In the genomic region with DNA sequence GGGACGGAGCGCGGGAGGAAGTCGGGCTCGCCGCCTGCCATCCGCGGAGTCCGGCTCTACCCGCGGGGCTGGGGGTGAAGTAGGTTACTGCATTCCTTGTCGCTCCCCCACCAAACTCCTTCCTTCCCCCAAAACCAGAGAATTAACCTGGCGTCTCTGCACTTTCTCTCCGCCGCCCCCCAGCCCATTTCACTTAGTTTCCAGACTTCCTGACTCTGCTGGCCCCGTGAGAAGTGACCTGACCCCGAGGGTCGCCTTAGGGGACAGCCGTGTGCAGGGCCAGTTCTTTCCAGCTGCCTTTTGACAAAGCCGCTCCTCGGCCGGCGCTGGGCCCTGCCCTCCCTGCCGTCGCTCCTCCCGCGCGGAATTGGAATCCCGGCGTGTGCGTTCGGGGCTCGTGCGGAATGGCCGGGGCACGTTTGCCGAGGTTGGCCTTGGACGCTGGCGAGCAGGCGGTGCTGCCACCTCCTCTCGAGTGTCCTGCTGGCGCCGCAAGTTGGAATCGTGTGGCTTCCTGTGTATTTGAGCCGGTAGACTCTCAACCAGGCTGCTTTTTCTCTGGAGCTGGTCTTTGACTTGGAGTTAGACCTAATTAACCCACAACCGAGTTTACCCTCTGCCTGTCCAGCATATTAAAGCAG, we compare ENCODE assay signal across 1 cellular context.
TF ChIP-seq lines count a peak whose summit lies in the region.

No MANE protein-coding gene starts in this region.

TF ChIP-seq in HepG2, 621 proteins besides CTCF, POLR2A, EP300 and RAD21 (continued from another document and continues in another):
- TF ChIP-seq FUBP1 (CRISPR knock-in tag; IDR thresholded peaks at IDR 0.05; ENCODE audit: borderline replicate concordance) (no peak), PAF1 (CRISPR knock-in tag; IDR thresholded peaks at IDR 0.05) (no peak), BHLHE40 (IDR thresholded peaks at IDR 0.05; ENCODE audit: low read length) (peak; percentile 90), ZNF510 (CRISPR knock-in tag; IDR thresholded peaks at IDR 0.05; ENCODE audit: low read depth) (0 out of 2 replicates have a peak, but pooled peaks have one; percentile 59), MXD4 (CRISPR knock-in tag; IDR thresholded peaks at IDR 0.05) (peak; percentile 94; the same call in 1 of the 2 replicates), KDM6A (CRISPR knock-in tag; IDR thresholded peaks at IDR 0.05; ENCODE audit: low read depth) (no peak), ZBTB34 (CRISPR knock-in tag; IDR thresholded peaks at IDR 0.05) (no peak; the same call in 1 of the 2 replicates), RAD51 (IDR thresholded peaks at IDR 0.05; ENCODE audit: borderline replicate concordance) (no peak), ZNF281 (CRISPR knock-in tag; IDR thresholded peaks at IDR 0.05; ENCODE audit: borderline replicate concordance) (no peak), FOXC1 (CRISPR knock-in tag; IDR thresholded peaks at IDR 0.05; ENCODE audit: borderline replicate concordance) (peak; percentile 84), SIX4 (CRISPR knock-in tag; IDR thresholded peaks at IDR 0.05) (0 out of 2 replicates have a peak, but pooled peaks have one; percentile 45), SOX6 (IDR thresholded peaks at IDR 0.05) (no peak), SOX6 (CRISPR knock-in tag; IDR thresholded peaks at IDR 0.05) (peak; percentile 81), ARHGAP35 (CRISPR knock-in tag; IDR thresholded peaks at IDR 0.05; ENCODE audit: borderline replicate concordance) (peak; percentile 88), PHB2 (IDR thresholded peaks at IDR 0.05; ENCODE audit: partially characterized antibody) (no peak), ZNF12 (CRISPR knock-in tag; IDR thresholded peaks at IDR 0.05) (no peak), BCL6 (CRISPR knock-in tag; IDR thresholded peaks at IDR 0.05) (peak; percentile 57; the same call in 1 of the 2 replicates), ONECUT2 (CRISPR knock-in tag; IDR thresholded peaks at IDR 0.05) (peak; percentile 55; the same call in 1 of the 2 replicates), ZNF598 (CRISPR knock-in tag; IDR thresholded peaks at IDR 0.05; ENCODE audit: borderline replicate concordance) (peak; percentile 97), MYC (CRISPR knock-in tag; IDR thresholded peaks at IDR 0.05; ENCODE audit: borderline replicate concordance) (peak; percentile 93), ZSCAN9 (CRISPR knock-in tag; IDR thresholded peaks at IDR 0.05; ENCODE audit: borderline replicate concordance) (peak; percentile 75), ZNF839 (CRISPR knock-in tag; IDR thresholded peaks at IDR 0.05; ENCODE audit: borderline replicate concordance) (peak; percentile 79; the same call in 1 of the 2 replicates), ZNF883 (CRISPR knock-in tag; IDR thresholded peaks at IDR 0.05; ENCODE audit: not compliant biosample characterization) (peak; percentile 93), ARNTL (CRISPR knock-in tag; IDR thresholded peaks at IDR 0.05) (peak; percentile 53; the same call in 1 of the 2 replicates), TAF1 (CRISPR knock-in tag; IDR thresholded peaks at IDR 0.05) (peak; percentile 77), TFAP4 (IDR thresholded peaks at IDR 0.05; ENCODE audit: borderline replicate concordance, low read depth) (peak; percentile 44; the same call in 1 of the 2 replicates), MAFF (IDR thresholded peaks at IDR 0.05; ENCODE audit: low read depth, low read length) (no peak), ZNF761 (CRISPR knock-in tag; conservative IDR thresholded peaks at IDR 0.05) (peak; percentile 86; the same call in 1 of the 2 replicates), MIXL1 (CRISPR knock-in tag; IDR thresholded peaks at IDR 0.05) (0 out of 2 replicates have a peak, but pooled peaks have one; percentile 39), ZBTB1 (CRISPR knock-in tag; IDR thresholded peaks at IDR 0.05; ENCODE audit: borderline replicate concordance) (peak; percentile 71; the same call in 1 of the 2 replicates), HCFC1 (IDR thresholded peaks at IDR 0.05; ENCODE audit: low read depth, low read length) (no peak), SP5 (CRISPR knock-in tag; IDR thresholded peaks at IDR 0.05; ENCODE audit: borderline replicate concordance, low read depth) (peak; percentile 51), XBP1 (CRISPR knock-in tag; IDR thresholded peaks at IDR 0.05) (no peak), ZNF138 (CRISPR knock-in tag; IDR thresholded peaks at IDR 0.05; ENCODE audit: low read depth) (peak; percentile 79; the same call in 1 of the 2 replicates), ZFP41 (CRISPR knock-in tag; IDR thresholded peaks at IDR 0.05; ENCODE audit: borderline replicate concordance) (peak; percentile 79; the same call in 1 of the 2 replicates), FOXA3 (CRISPR knock-in tag; IDR thresholded peaks at IDR 0.05) (peak; percentile 40; the same call in 1 of the 2 replicates), XRCC5 (optimal IDR thresholded peaks at IDR 0.05; ENCODE audit: low read length) (no peak), ZNF446 (CRISPR knock-in tag; IDR thresholded peaks at IDR 0.05) (peak; percentile 74), GABPA (IDR thresholded peaks at IDR 0.05; ENCODE audit: low read depth, low read length) (no peak), GABPA (CRISPR knock-in tag; IDR thresholded peaks at IDR 0.05; ENCODE audit: low read depth) (peak; percentile 13; the same call in 1 of the 2 replicates), REXO4 (CRISPR knock-in tag; IDR thresholded peaks at IDR 0.05; ENCODE audit: borderline replicate concordance) (peak; percentile 54; the same call in 1 of the 2 replicates), JUNB (CRISPR knock-in tag; IDR thresholded peaks at IDR 0.05; ENCODE audit: borderline replicate concordance) (no peak; the same call in 1 of the 2 replicates), ZBTB8A (CRISPR knock-in tag; IDR thresholded peaks at IDR 0.05; ENCODE audit: borderline replicate concordance, low read depth) (no peak), HIVEP1 (CRISPR knock-in tag; IDR thresholded peaks at IDR 0.05) (peak; percentile 94), ZNF788 (CRISPR knock-in tag; IDR thresholded peaks at IDR 0.05; ENCODE audit: borderline replicate concordance) (peak; percentile 74; the same call in 1 of the 2 replicates), KDM3A (CRISPR knock-in tag; IDR thresholded peaks at IDR 0.05; ENCODE audit: low read depth) (peak; percentile 58; the same call in 1 of the 2 replicates)
- TF ChIP-seq, protein P1, sequence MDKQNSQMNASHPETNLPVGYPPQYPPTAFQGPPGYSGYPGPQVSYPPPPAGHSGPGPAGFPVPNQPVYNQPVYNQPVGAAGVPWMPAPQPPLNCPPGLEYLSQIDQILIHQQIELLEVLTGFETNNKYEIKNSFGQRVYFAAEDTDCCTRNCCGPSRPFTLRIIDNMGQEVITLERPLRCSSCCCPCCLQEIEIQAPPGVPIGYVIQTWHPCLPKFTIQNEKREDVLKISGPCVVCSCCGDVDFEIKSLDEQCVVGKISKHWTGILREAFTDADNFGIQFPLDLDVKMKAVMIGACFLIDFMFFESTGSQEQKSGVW (CRISPR knock-in tag; IDR thresholded peaks at IDR 0.05; ENCODE audit: borderline replicate concordance), result no peak
- TF ChIP-seq, protein P2, sequence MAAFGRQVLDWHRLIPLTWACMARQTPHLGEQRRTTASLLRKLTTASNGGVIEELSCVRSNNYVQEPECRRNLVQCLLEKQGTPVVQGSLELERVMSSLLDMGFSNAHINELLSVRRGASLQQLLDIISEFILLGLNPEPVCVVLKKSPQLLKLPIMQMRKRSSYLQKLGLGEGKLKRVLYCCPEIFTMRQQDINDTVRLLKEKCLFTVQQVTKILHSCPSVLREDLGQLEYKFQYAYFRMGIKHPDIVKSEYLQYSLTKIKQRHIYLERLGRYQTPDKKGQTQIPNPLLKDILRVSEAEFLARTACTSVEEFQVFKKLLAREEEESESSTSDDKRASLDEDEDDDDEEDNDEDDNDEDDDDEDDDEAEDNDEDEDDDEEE (CRISPR knock-in tag; IDR thresholded peaks at IDR 0.05), result peak; percentile 20; the same call in 1 of the 2 replicates
- TF ChIP-seq, protein P3, sequence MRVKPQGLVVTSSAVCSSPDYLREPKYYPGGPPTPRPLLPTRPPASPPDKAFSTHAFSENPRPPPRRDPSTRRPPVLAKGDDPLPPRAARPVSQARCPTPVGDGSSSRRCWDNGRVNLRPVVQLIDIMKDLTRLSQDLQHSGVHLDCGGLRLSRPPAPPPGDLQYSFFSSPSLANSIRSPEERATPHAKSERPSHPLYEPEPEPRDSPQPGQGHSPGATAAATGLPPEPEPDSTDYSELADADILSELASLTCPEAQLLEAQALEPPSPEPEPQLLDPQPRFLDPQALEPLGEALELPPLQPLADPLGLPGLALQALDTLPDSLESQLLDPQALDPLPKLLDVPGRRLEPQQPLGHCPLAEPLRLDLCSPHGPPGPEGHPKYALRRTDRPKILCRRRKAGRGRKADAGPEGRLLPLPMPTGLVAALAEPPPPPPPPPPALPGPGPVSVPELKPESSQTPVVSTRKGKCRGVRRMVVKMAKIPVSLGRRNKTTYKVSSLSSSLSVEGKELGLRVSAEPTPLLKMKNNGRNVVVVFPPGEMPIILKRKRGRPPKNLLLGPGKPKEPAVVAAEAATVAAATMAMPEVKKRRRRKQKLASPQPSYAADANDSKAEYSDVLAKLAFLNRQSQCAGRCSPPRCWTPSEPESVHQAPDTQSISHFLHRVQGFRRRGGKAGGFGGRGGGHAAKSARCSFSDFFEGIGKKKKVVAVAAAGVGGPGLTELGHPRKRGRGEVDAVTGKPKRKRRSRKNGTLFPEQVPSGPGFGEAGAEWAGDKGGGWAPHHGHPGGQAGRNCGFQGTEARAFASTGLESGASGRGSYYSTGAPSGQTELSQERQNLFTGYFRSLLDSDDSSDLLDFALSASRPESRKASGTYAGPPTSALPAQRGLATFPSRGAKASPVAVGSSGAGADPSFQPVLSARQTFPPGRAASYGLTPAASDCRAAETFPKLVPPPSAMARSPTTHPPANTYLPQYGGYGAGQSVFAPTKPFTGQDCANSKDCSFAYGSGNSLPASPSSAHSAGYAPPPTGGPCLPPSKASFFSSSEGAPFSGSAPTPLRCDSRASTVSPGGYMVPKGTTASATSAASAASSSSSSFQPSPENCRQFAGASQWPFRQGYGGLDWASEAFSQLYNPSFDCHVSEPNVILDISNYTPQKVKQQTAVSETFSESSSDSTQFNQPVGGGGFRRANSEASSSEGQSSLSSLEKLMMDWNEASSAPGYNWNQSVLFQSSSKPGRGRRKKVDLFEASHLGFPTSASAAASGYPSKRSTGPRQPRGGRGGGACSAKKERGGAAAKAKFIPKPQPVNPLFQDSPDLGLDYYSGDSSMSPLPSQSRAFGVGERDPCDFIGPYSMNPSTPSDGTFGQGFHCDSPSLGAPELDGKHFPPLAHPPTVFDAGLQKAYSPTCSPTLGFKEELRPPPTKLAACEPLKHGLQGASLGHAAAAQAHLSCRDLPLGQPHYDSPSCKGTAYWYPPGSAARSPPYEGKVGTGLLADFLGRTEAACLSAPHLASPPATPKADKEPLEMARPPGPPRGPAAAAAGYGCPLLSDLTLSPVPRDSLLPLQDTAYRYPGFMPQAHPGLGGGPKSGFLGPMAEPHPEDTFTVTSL (CRISPR knock-in tag; IDR thresholded peaks at IDR 0.05; ENCODE audit: borderline replicate concordance), result 0 out of 2 replicates have a peak, but pooled peaks have one; percentile 5
- TF ChIP-seq, protein P4, sequence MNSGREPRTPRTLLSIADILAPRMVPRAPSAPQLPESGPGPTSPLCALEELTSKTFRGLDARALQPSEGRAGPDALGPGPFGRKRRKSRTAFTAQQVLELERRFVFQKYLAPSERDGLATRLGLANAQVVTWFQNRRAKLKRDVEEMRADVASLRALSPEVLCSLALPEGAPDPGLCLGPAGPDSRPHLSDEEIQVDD (CRISPR knock-in tag; IDR thresholded peaks at IDR 0.05; ENCODE audit: borderline replicate concordance), result no peak; the same call in 1 of the 2 replicates
